In genomic region chr14:105065280-105066228, GRCh38 we compare ENCODE assay signal across 9 cellular contexts. TPM values are rescaled to one million over a fixed set of nuclear protein-coding genes. Genes with fewer than 3 reads are reported as not detected.
DNase-seq lines count a peak whose midpoint lies in the region; ATAC-seq lines count a peak whose summit lies in the region.
"Had no signal": no experiment of that assay in that cellular context is flagged by ENCODE, and none has a peak within 500 bp of the region (broad histone marks: within the 10 kb centered on the region; RNA-seq: fewer than 3 reads in every experiment).

TSS of gene GPR132 (minus strand) at chr14:105065430. CDS start at chr14:105055420, 10,010 bp downstream.

- peak within 1 kb of the TSS; percentile 96 for H3K27ac ChIP-seq in naive thymus-derived CD4-positive, alpha-beta T cell (ENCODE audit: low read depth, low read length)
- H3K27ac ChIP-seq in temporal lobe (ENCODE audit: low read depth, low read length), result peak within 1 kb of the TSS; percentile 17
- H3K27ac ChIP-seq: SK-N-MC had no signal

- ATAC-seq in GM18873 (IDR thresholded peaks at IDR 0.05; ENCODE audit: low FRiP score, unreplicated experiment) (peak; percentile 52), HG03159 (IDR thresholded peaks at IDR 0.05; ENCODE audit: unreplicated experiment) (peak; percentile 62)
- peak; percentile 93 for ATAC-seq in naive thymus-derived CD4-positive, alpha-beta T cell

- peaks cover 66 to 80% of the 10 kb centered on the region in 2 donors for H3K4me1 ChIP-seq in naive thymus-derived CD4-positive, alpha-beta T cell (ENCODE audit: control insufficient read depth in 2 of 2, insufficient read depth in 2 of 2, low read length in 2 of 2)

- intact Hi-C loops in naive thymus-derived CD4-positive, alpha-beta T cell (cut with micrococcal nuclease), result loop anchor here (1.0 to 5.0 kb wide), 11 partner anchors 12 to 425 kb away; partner anchors contain the start of genes CDCA4 (in 2 of the 2), TEDC1 (in 2 of the 2), AHNAK2 (in 1 of the 2) and BRF1 (in 1 of the 2)

- no peaks in the 10 kb centered on the region for H3K27me3 ChIP-seq in naive thymus-derived CD4-positive, alpha-beta T cell (ENCODE audit: control insufficient read depth in 2 of 2, insufficient read depth in 2 of 2, low read length in 2 of 2)

- H3K4me1 Mint-ChIP-seq in naive thymus-derived CD4-positive, alpha-beta T cell, result peaks cover 36 to 85% (median 58%) of the 10 kb centered on the region in 7 donors

- POLR2A ChIA-PET in naive thymus-derived CD4-positive, alpha-beta T cell (lab: Charles Lee), result interaction anchor here (0.6 to 4.8 kb wide), 19 partner anchors 9 to 417 kb away, joined by 3 to 62 read pairs (median 4); partner anchors contain the start of genes BRF1, CDCA4 and CLBA1

- peak within 1 kb of the TSS; percentile 82 to 96 (median 90) for H3K4me3 Mint-ChIP-seq in naive thymus-derived CD4-positive, alpha-beta T cell

- H3K36me3 Mint-ChIP-seq in naive thymus-derived CD4-positive, alpha-beta T cell, result peaks cover 0 to 13% (median 0%) of the 10 kb centered on the region in 5 donors

- peak within 1 kb of the TSS; percentile 93 to 99 (median 98) for H3K27ac Mint-ChIP-seq in naive thymus-derived CD4-positive, alpha-beta T cell

- H3K36me3 ChIP-seq in naive thymus-derived CD4-positive, alpha-beta T cell (ENCODE audit: control insufficient read depth in 2 of 3, insufficient read depth in 3 of 3, low read length in 3 of 3), result no peaks in the 10 kb centered on the region

- H3K9me3 ChIP-seq in naive thymus-derived CD4-positive, alpha-beta T cell (ENCODE audit: control insufficient read depth in 2 of 3, low read length in 3 of 3), result no peaks in the 10 kb centered on the region

- DNase-seq in T-helper 22 cell (ENCODE audit: low read depth) (peak; percentile 95), astrocyte of the hippocampus (ENCODE audit: low read depth, low spot score) (peak; percentile 58), NCI-H82 (lab: John Stamatoyannopoulos, UW) (no peak), epidermal melanocyte (ENCODE audit: insufficient read length, low spot score) (no peak)
- peak; percentile 73 to 99 (median 96) for DNase-seq in naive thymus-derived CD4-positive, alpha-beta T cell

- H3K9me3 Mint-ChIP-seq in naive thymus-derived CD4-positive, alpha-beta T cell, result no peaks in the 10 kb centered on the region

- CTCF ChIA-PET in naive thymus-derived CD4-positive, alpha-beta T cell (lab: Charles Lee), result interaction anchor here (0.6 to 3.2 kb wide), 5 partner anchors 10 to 125 kb away, joined by 3 to 16 read pairs (median 5); no protein-coding TSS in a partner anchor

- peak within 1 kb of the TSS; percentile 97 for H3K4me3 ChIP-seq in naive thymus-derived CD4-positive, alpha-beta T cell (ENCODE audit: low read length)
- H3K4me3 ChIP-seq: SK-N-MC had no signal

- H3K27me3 Mint-ChIP-seq in naive thymus-derived CD4-positive, alpha-beta T cell, result no peaks in the 10 kb centered on the region

RNA-seq across cellular contexts. Expression of gene GPR132, which starts in this region (rescaled TPM):
- total RNA-seq in naive thymus-derived CD4-positive, alpha-beta T cell, result 10 to 100 TPM; 37.8 to 58.7 (median 45.2) TPM
- polyA plus RNA-seq in naive thymus-derived CD4-positive, alpha-beta T cell, result 10 to 100 TPM in 1 of 2 donors, 1 to 10 TPM in 1; 9.3 to 40.2 TPM
- total RNA-seq in temporal lobe, result 0.74 TPM

Comparison
In these comparisons a context has a peak if more than half of its experiments do, and no peak if none do; other contexts are left out.
1. RNA of gene GPR132 (total RNA-seq): 37.8 to 58.7 TPM in naive thymus-derived CD4-positive, alpha-beta T cell; 0.74 TPM in temporal lobe (single experiment); every median in the first group is over 10 times any median in the second.
2. DNase-seq: peak in T-helper 22 cell (single experiment), astrocyte of the hippocampus (single experiment) and naive thymus-derived CD4-positive, alpha-beta T cell (9 of 9); none in NCI-H82 (single experiment) and epidermal melanocyte (single experiment).
3. Peak in every context shown above with its lines, with median percentiles within 50 percentile points of each other: ATAC-seq.